In genomic region chr3:17749705-17750293, GRCh38 we compare ENCODE assay signal across 8 cellular contexts. TPM values are rescaled to one million over a fixed set of nuclear protein-coding genes. Genes with fewer than 3 reads are reported as not detected.
DNase-seq lines count a peak whose midpoint lies in the region; ATAC-seq and FAIRE-seq lines count a peak whose summit lies in the region.

No MANE protein-coding gene starts in this region.

- peak in 1 of 2 donors; percentile 32 for ATAC-seq in activated T-cell treated with anti-CD3 and anti-CD28 coated beads, Interleukin-2, amount 50 U/mL, for 4 hours
- peak; percentile 21 for ATAC-seq in HG03066 (IDR thresholded peaks at IDR 0.05; ENCODE audit: low read depth, unreplicated experiment)
- ATAC-seq in activated naive CD8-positive, alpha-beta T cell treated with anti-CD3 and anti-CD28 coated beads, Interleukin-2, amount 50 U/mL, for 24 hours = no peak
- ATAC-seq in stimulated activated memory B cell treated with anti-CD40 and anti-IgM and Interleukin-4, amounts not matched to agents 10 μg/mL and 1 μg/mL and 100 μg/mL, for 72 hours = no peak

- no peak for FAIRE-seq in urothelium cell line (lab: Jason Lieb, UNC)

- no peaks in the 10 kb centered on the region for H3K9me3 Mint-ChIP-seq in activated T-cell treated with anti-CD3 and anti-CD28 coated beads, Interleukin-2, amount 50 U/mL, for 4 hours
- H3K9me3 Mint-ChIP-seq in activated naive CD8-positive, alpha-beta T cell treated with anti-CD3 and anti-CD28 coated beads, Interleukin-2, amount 50 U/mL, for 24 hours = no peaks in the 10 kb centered on the region
- no peaks in the 10 kb centered on the region for H3K9me3 Mint-ChIP-seq in stimulated activated memory B cell treated with anti-CD40 and anti-IgM and Interleukin-4, amounts not matched to agents 10 μg/mL and 1 μg/mL and 100 μg/mL, for 72 hours

- no peaks in the 10 kb centered on the region for H3K36me3 Mint-ChIP-seq in activated T-cell treated with anti-CD3 and anti-CD28 coated beads, Interleukin-2, amount 50 U/mL, for 4 hours (ENCODE audit: insufficient read depth)
- peaks cover under 1% of the 10 kb centered on the region for H3K36me3 Mint-ChIP-seq in activated naive CD8-positive, alpha-beta T cell treated with anti-CD3 and anti-CD28 coated beads, Interleukin-2, amount 50 U/mL, for 24 hours (ENCODE audit: low read depth)
- H3K36me3 Mint-ChIP-seq in stimulated activated memory B cell treated with anti-CD40 and anti-IgM and Interleukin-4, amounts not matched to agents 10 μg/mL and 1 μg/mL and 100 μg/mL, for 72 hours = no peaks in the 10 kb centered on the region

- DNase-seq in activated T-cell treated with anti-CD3 and anti-CD28 coated beads, Interleukin-2, amount 50 U/mL, for 4 hours = no peak
- DNase-seq in activated T-cell treated with anti-CD3 and anti-CD28 coated beads for 4 hours = no peak
- no peak for DNase-seq in activated naive CD8-positive, alpha-beta T cell treated with anti-CD3 and anti-CD28 coated beads, Interleukin-2, amount 50 U/mL, for 24 hours
- no peak for DNase-seq in NCI-H510A treated with DMSO at 0.1 percent for 48 hours (lab: John Stamatoyannopoulos, UW)
- DNase-seq in urothelium cell line (ENCODE audit: low spot score) = no peak
- DNase-seq in stimulated activated CD4-positive, alpha-beta T cell treated with anti-CD3 and anti-CD28 coated beads, Interleukin-1b, Interleukin-23, amount 100 ng/mL, for 48 hours = no peak

- H3K4me3 Mint-ChIP-seq in activated T-cell treated with anti-CD3 and anti-CD28 coated beads, Interleukin-2, amount 50 U/mL, for 4 hours = peak overlapping the region; percentile 72
- peak overlapping the region; percentile 71 for H3K4me3 Mint-ChIP-seq in activated naive CD8-positive, alpha-beta T cell treated with anti-CD3 and anti-CD28 coated beads, Interleukin-2, amount 50 U/mL, for 24 hours
- H3K4me3 Mint-ChIP-seq in stimulated activated memory B cell treated with anti-CD40 and anti-IgM and Interleukin-4, amounts not matched to agents 10 μg/mL and 1 μg/mL and 100 μg/mL, for 72 hours = peak overlapping the region; percentile 74

- H3K4me1 Mint-ChIP-seq in activated T-cell treated with anti-CD3 and anti-CD28 coated beads, Interleukin-2, amount 50 U/mL, for 4 hours (ENCODE audit: low read depth) = peaks cover 16% of the 10 kb centered on the region
- peaks cover 23% of the 10 kb centered on the region for H3K4me1 Mint-ChIP-seq in activated naive CD8-positive, alpha-beta T cell treated with anti-CD3 and anti-CD28 coated beads, Interleukin-2, amount 50 U/mL, for 24 hours
- peaks cover 35% of the 10 kb centered on the region for H3K4me1 Mint-ChIP-seq in stimulated activated memory B cell treated with anti-CD40 and anti-IgM and Interleukin-4, amounts not matched to agents 10 μg/mL and 1 μg/mL and 100 μg/mL, for 72 hours

- H3K27ac Mint-ChIP-seq in activated naive CD8-positive, alpha-beta T cell treated with anti-CD3 and anti-CD28 coated beads, Interleukin-2, amount 50 U/mL, for 24 hours = no peak overlapping the region
- H3K27ac Mint-ChIP-seq in stimulated activated memory B cell treated with anti-CD40 and anti-IgM and Interleukin-4, amounts not matched to agents 10 μg/mL and 1 μg/mL and 100 μg/mL, for 72 hours = peak overlapping the region; percentile 86

- H3K27me3 Mint-ChIP-seq in activated T-cell treated with anti-CD3 and anti-CD28 coated beads, Interleukin-2, amount 50 U/mL, for 4 hours (ENCODE audit: low read depth) = no peaks in the 10 kb centered on the region
- H3K27me3 Mint-ChIP-seq in activated naive CD8-positive, alpha-beta T cell treated with anti-CD3 and anti-CD28 coated beads, Interleukin-2, amount 50 U/mL, for 24 hours = no peaks in the 10 kb centered on the region
- no peaks in the 10 kb centered on the region for H3K27me3 Mint-ChIP-seq in stimulated activated memory B cell treated with anti-CD40 and anti-IgM and Interleukin-4, amounts not matched to agents 10 μg/mL and 1 μg/mL and 100 μg/mL, for 72 hours

RNA-seq across cellular contexts. Expression of gene TBC1D5, which starts 7.4 kb away (rescaled TPM):
- 10 to 100 TPM; 22.4 to 25.3 (median 25.2) TPM for total RNA-seq in activated T-cell treated with anti-CD3 and anti-CD28 coated beads, Interleukin-2, amount 50 U/mL, for 4 hours
